ENCODE assay signal across 24 cellular contexts in the genomic region with DNA sequence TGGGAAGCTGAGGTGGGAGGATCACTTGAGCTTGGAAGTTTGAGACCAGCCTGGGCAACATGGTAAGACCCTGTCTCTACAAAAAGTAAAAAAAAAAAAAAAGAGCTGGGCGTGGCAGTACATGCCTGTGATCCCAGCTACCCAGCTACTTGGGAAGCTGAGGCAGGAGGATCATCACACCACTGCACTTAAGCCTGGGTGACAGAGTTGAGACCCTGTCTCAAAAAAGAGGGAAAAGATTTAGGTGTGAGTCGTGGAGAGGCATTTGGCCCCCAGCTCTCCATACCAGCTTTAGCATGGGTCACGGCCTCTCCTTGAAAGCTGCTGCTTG. TPM values are rescaled to one million over a fixed set of nuclear protein-coding genes. Genes with fewer than 3 reads are reported as not detected.
DNase-seq lines count a peak whose midpoint lies in the region; ATAC-seq and TF ChIP-seq lines count a peak whose summit lies in the region.
"Had no signal": no experiment of that assay in that cellular context is flagged by ENCODE, and none has a peak within 500 bp of the region (broad histone marks: within the 10 kb centered on the region; RNA-seq: fewer than 3 reads in every experiment).

No MANE protein-coding gene starts in this region.

- H3K4me1 ChIP-seq in GM23338 (ENCODE audit: insufficient read depth): peaks cover 37% of the 10 kb centered on the region
- peaks cover 9% of the 10 kb centered on the region for H3K4me1 ChIP-seq in hepatocyte (ENCODE audit: insufficient read depth)
- H3K4me1 ChIP-seq in transverse colon: peaks cover 4 to 10% (median 5%) of the 10 kb centered on the region in 4 donors

- H3K9me3 Mint-ChIP-seq in GM23338: no peaks in the 10 kb centered on the region
- H3K9me3 Mint-ChIP-seq: activated naive CD4-positive, alpha-beta T cell treated with anti-CD3 and anti-CD28 coated beads, Interleukin-2, amount 50 U/mL, for 24 hours; activated T-cell treated with anti-CD3 and anti-CD28 coated beads, Interleukin-2, amount 50 U/mL, for 72 hours; IgD-negative memory B cell; naive B cell; T-helper 1 cell treated with Interleukin-12 subunit alpha and Interleukin-12 subunit beta and Interleukin-4 antibody, amounts not matched to agents 30 μg/mL and 1 μg/mL, for 36 hours had no signal

- TF ChIP-seq POLR2A in transverse colon (IDR thresholded peaks at IDR 0.05): no peak

- H3K9me3 ChIP-seq in T-helper 17 cell (ENCODE audit: control insufficient read depth, low read length, poor library complexity, severe bottlenecking): no peaks in the 10 kb centered on the region
- no peaks in the 10 kb centered on the region for H3K9me3 ChIP-seq in hepatocyte (ENCODE audit: low read depth)
- no peaks in the 10 kb centered on the region for H3K9me3 ChIP-seq in transverse colon
- H3K9me3 ChIP-seq: uterus had no signal

- no peak overlapping the region for H3K27ac Mint-ChIP-seq in GM23338
- peak overlapping the region; percentile 78 for H3K27ac Mint-ChIP-seq in T-helper 17 cell
- H3K27ac Mint-ChIP-seq: activated T-cell treated with anti-CD3 and anti-CD28 coated beads, Interleukin-2, amount 50 U/mL, for 72 hours; T-helper 1 cell treated with Interleukin-12 subunit alpha and Interleukin-12 subunit beta and Interleukin-4 antibody, amounts not matched to agents 30 μg/mL and 1 μg/mL, for 36 hours had no signal

- H3K36me3 ChIP-seq in GM23338 (ENCODE audit: insufficient read depth) (peaks cover 24% of the 10 kb centered on the region), hepatocyte (replicated peaks; ENCODE audit: insufficient read depth, low read depth) (no peaks in the 10 kb centered on the region), transverse colon (no peaks in the 10 kb centered on the region)
- H3K36me3 ChIP-seq: uterus had no signal

- H3K36me3 Mint-ChIP-seq in GM23338 (ENCODE audit: low read depth) (peaks cover 52% of the 10 kb centered on the region), T-helper 17 cell (ENCODE audit: low read depth) (peaks cover 10% of the 10 kb centered on the region)

- no peaks in the 10 kb centered on the region for H3K27me3 ChIP-seq in GM23338 (ENCODE audit: insufficient read depth)
- H3K27me3 ChIP-seq in hepatocyte: no peaks in the 10 kb centered on the region
- no peaks in the 10 kb centered on the region for H3K27me3 ChIP-seq in transverse colon
- H3K27me3 ChIP-seq: uterus had no signal

- WGBS in hepatocyte (ENCODE audit: low lambda C conversion rate, missing lambda C conversion rate): 81% methylated on average over 3 of the region's 3 CpGs
- WGBS in transverse colon (ENCODE audit: low coverage in 1 of 2), 2 donors: 86 to 90% methylated on average over 1 to 3 of the region's 3 CpGs

- H3K4me3 ChIP-seq in GM23338: no peak overlapping the region
- no peak overlapping the region for H3K4me3 ChIP-seq in hepatocyte
- H3K4me3 ChIP-seq in transverse colon: no peak overlapping the region
- H3K4me3 ChIP-seq: uterus had no signal

- ATAC-seq in GM23338: no peak
- ATAC-seq in T-helper 17 cell: no peak
- ATAC-seq: activated T-cell treated with anti-CD3 and anti-CD28 coated beads, Interleukin-2, amount 50 U/mL, for 72 hours had no signal

- in situ Hi-C loops in GM13976 (cut with MboI; ENCODE audit: low sequenced_read_pairs, unreplicated experiment): no loop called here
- in situ Hi-C loops in transverse colon (cut with MboI; ENCODE audit: low pct_ligation_motif_present in 1 of 4, low pct_unique_long_range_greater_than_20kb in 1 of 4, low sequenced_read_pairs in 3 of 4): no loop called here

- H2AFZ ChIP-seq in GM23338: no peak overlapping the region
- no peak overlapping the region for H2AFZ ChIP-seq in hepatocyte

- peaks cover 25% of the 10 kb centered on the region for H4K20me1 ChIP-seq in GM23338 (replicated peaks; ENCODE audit: insufficient read depth)
- peaks cover 14% of the 10 kb centered on the region for H4K20me1 ChIP-seq in hepatocyte (ENCODE audit: insufficient read depth, poor library complexity, severe bottlenecking)

- peaks cover 50% of the 10 kb centered on the region for H3K4me1 Mint-ChIP-seq in GM23338
- peaks cover 36% of the 10 kb centered on the region for H3K4me1 Mint-ChIP-seq in T-helper 17 cell

- peaks cover 13% of the 10 kb centered on the region for H3K27me3 Mint-ChIP-seq in GM23338 (ENCODE audit: insufficient read depth, low read depth, poor library complexity)
- no peaks in the 10 kb centered on the region for H3K27me3 Mint-ChIP-seq in T-helper 17 cell
- H3K27me3 Mint-ChIP-seq: activated naive CD4-positive, alpha-beta T cell treated with anti-CD3 and anti-CD28 coated beads, Interleukin-2, amount 50 U/mL, for 24 hours; naive B cell had no signal

- no peak for TF ChIP-seq EP300 in transverse colon (IDR thresholded peaks at IDR 0.05; ENCODE audit: low read depth)

- peaks cover 37% of the 10 kb centered on the region for H3F3A ChIP-seq in GM23338 (replicated peaks; ENCODE audit: low read depth)

- no peak for TF ChIP-seq CTCF in 22Rv1 (IDR thresholded peaks at IDR 0.05)
- no peak for TF ChIP-seq CTCF in GM23338 (conservative IDR thresholded peaks at IDR 0.05; ENCODE audit: low read depth in 2 of 2)
- no peak for TF ChIP-seq CTCF in hepatocyte (IDR thresholded peaks at IDR 0.05; ENCODE audit: poor library complexity)
- TF ChIP-seq CTCF in GM13976 (IDR thresholded peaks at IDR 0.05; ENCODE audit: borderline replicate concordance, control extremely low read depth, extremely low read depth, insufficient read depth, missing control alignments): no peak
- TF ChIP-seq CTCF in transverse colon (IDR thresholded peaks at IDR 0.05): no peak

- H3K4me3 Mint-ChIP-seq in GM23338 (no peak overlapping the region), T-helper 17 cell (no peak overlapping the region)
- H3K4me3 Mint-ChIP-seq: activated naive CD4-positive, alpha-beta T cell treated with anti-CD3 and anti-CD28 coated beads, Interleukin-2, amount 50 U/mL, for 24 hours; activated T-cell treated with anti-CD3 and anti-CD28 coated beads, Interleukin-2, amount 50 U/mL, for 72 hours; T-helper 1 cell treated with Interleukin-12 subunit alpha and Interleukin-12 subunit beta and Interleukin-4 antibody, amounts not matched to agents 30 μg/mL and 1 μg/mL, for 36 hours had no signal

- H3K79me2 ChIP-seq in GM23338 (replicated peaks; ENCODE audit: insufficient read depth): peaks cover 12% of the 10 kb centered on the region
- peaks cover 14% of the 10 kb centered on the region for H3K79me2 ChIP-seq in hepatocyte

- H3K27ac ChIP-seq in 22Rv1 (peak overlapping the region; percentile 47), GM23338 (ENCODE audit: low read depth) (peak overlapping the region; percentile 86; the same call in 1 of the 2 replicates), hepatocyte (peak overlapping the region; percentile 81), transverse colon (no peak overlapping the region)
- H3K27ac ChIP-seq: uterus had no signal

- DNase-seq in GM23338 (ENCODE audit: low spot score) (no peak), T-helper 17 cell (no peak), hepatocyte (ENCODE audit: low spot score) (no peak), NAMALWA (ENCODE audit: low spot score) (no peak), GM13976 (ENCODE audit: low spot score) (no peak), transverse colon (no peak), NCI-H2081 treated with DMSO at 0.1 percent for 48 hours (lab: John Stamatoyannopoulos, UW) (no peak)
- DNase-seq: activated CD4-positive, alpha-beta T cell treated with anti-CD3 and anti-CD28 coated beads for 48 hours; activated T-cell treated with anti-CD3 and anti-CD28 coated beads, Interleukin-2, amount 50 U/mL, for 72 hours; C1 segment of cervical spinal cord; EL; naive B cell; NCI-H146; NCI-H2171 treated with DMSO at 0.1 percent for 48 hours; NCI-H524; small intestine; stimulated activated CD4-positive, alpha-beta T cell treated with anti-CD3 and anti-CD28 coated beads, Interleukin-1b, Interleukin-23, amount 100 ng/mL, for 48 hours; substantia nigra; uterus had no signal

- no peak overlapping the region for H3K4me2 ChIP-seq in GM23338
- H3K4me2 ChIP-seq in hepatocyte: no peak overlapping the region

- intact Hi-C loops in transverse colon (cut with DNase I; ENCODE audit: low total_unique reads): no loop called here

- no peaks in the 10 kb centered on the region for H3K9me2 ChIP-seq in GM23338 (ENCODE audit: insufficient read depth)
- no peaks in the 10 kb centered on the region for H3K9me2 ChIP-seq in hepatocyte (replicated peaks; ENCODE audit: insufficient read depth)

TF ChIP-seq in GM23338, 12 proteins besides CTCF, POLR2A, EP300 and RAD21 (continues in another document):
- no peak for TF ChIP-seq EZH2phosphoT487 (IDR thresholded peaks at IDR 0.05; ENCODE audit: unreplicated experiment)
- no peak for TF ChIP-seq ZNF331 (CRISPR knock-in tag; IDR thresholded peaks at IDR 0.05; ENCODE audit: low read depth)

RNA-seq across cellular contexts. Expression of a gene that starts 19.1 kb away (rescaled TPM):
- total RNA-seq in GM23338 (2014; rRNA removed; shearing (Covaris generic)): 0.31 TPM in 1 of 2 replicates, not detected in the other
- not detected in 2 replicates for polyA plus RNA-seq in GM23338 (2016; fragmentation: Nextera tagmentation; extraction: Ambion mirVana)
- total RNA-seq in T-helper 17 cell: 1 to 10 TPM in 1 of 2 donors, under 1 TPM in 1; 0.68 to 2.2 TPM
- total RNA-seq in hepatocyte: 1.4 and 2.3 TPM in 2 replicates
- polyA plus RNA-seq in hepatocyte: 1.8 and 2.8 TPM in 2 replicates
- 1 to 10 TPM in 3 of 4 donors, not detected in 1; 1.4 to 4.4 (median 1.6) TPM for total RNA-seq in transverse colon

RNA-seq across cellular contexts. Expression of a gene that starts 26.7 kb away (rescaled TPM):
- 0.38 and 0.50 TPM in 2 replicates for total RNA-seq in GM23338 (2014; rRNA removed; shearing (Covaris generic))
- polyA plus RNA-seq in GM23338 (2016; fragmentation: Nextera tagmentation; extraction: Ambion mirVana) (1.6 and 2.5 TPM in 2 replicates), hepatocyte (10.2 and 11.6 TPM in 2 replicates)
- total RNA-seq in T-helper 17 cell (1 to 10 TPM in 1 of 2 donors, not detected in 1; 1.1 TPM), hepatocyte (2.0 and 2.7 TPM in 2 replicates), transverse colon (1 to 10 TPM in 1 of 4 donors, under 1 TPM in 1, not detected in 2; 0.64 to 6.8 TPM)
- total RNA-seq: endothelial cell of umbilical vein had no signal
- polyA plus RNA-seq: endothelial cell of umbilical vein had no signal

RNA-seq across cellular contexts. Expression of a gene that starts 29.1 kb away (rescaled TPM):
- 1.7 and 2.1 TPM in 2 replicates for total RNA-seq in GM23338 (2014; rRNA removed; shearing (Covaris generic))
- 0.85 and 1.2 TPM in 2 replicates for polyA plus RNA-seq in GM23338 (2016; fragmentation: Nextera tagmentation; extraction: Ambion mirVana)
- not detected for total RNA-seq in T-helper 17 cell
- total RNA-seq in hepatocyte: 7.8 and 15.5 TPM in 2 replicates
- 13.8 and 19.2 TPM in 2 replicates for polyA plus RNA-seq in hepatocyte
- total RNA-seq in transverse colon: 10 to 100 TPM in 2 of 4 donors, 1 to 10 TPM in 2; 7.5 to 20.1 (median 11.3) TPM

Comparison
In these comparisons a context has a peak if more than half of its experiments do, and no peak if none do; other contexts are left out.
1. H3K27ac ChIP-seq: peak in 22Rv1 (single experiment), GM23338 (single experiment) and hepatocyte (single experiment); none in transverse colon (0 of 4).